ENCODE assay signal across 32 cellular contexts in genomic region chr10:97873569-97873968, GRCh38.
"Had no signal": no experiment of that assay in that cellular context is flagged by ENCODE, and none has a peak within 500 bp of the region (broad histone marks: within the 10 kb centered on the region; RNA-seq: fewer than 3 reads in every experiment).

No MANE protein-coding gene starts in this region.

- H3K4me3 ChIP-seq: adrenal gland, cardiac muscle cell, coronary artery, heart left ventricle, left lung, lower lobe of right lung, mucosa of descending colon, right lobe of liver, testis, uterus had no signal

- H3K4me1 ChIP-seq: foreskin keratinocyte, right lobe of liver, uterus had no signal

- H3K27ac Mint-ChIP-seq: activated CD4-positive, alpha-beta T cell treated with anti-CD3 and anti-CD28 coated beads for 36 hours; activated CD8-positive, alpha-beta memory T cell treated with anti-CD3 and anti-CD28 coated beads, Interleukin-2, amount 10 ng/mL, durations not matched to agents 7 days and 5 days; activated CD8-positive, alpha-beta T cell treated with anti-CD3 and anti-CD28 coated beads, Interleukin-2, amount 10 ng/mL, durations not matched to agents 7 days and 5 days; activated naive CD8-positive, alpha-beta T cell treated with anti-CD3 and anti-CD28 coated beads for 36 hours; activated T-helper 2 cell treated with anti-CD3 and anti-CD28 coated beads, Interferon-gamma antibody, Interleukin-2, Interleukin-4, amounts not matched to agents 10 μg/mL and 5 μg/mL and 100 μg/mL, durations not matched to agents 14 hours and 24 hours and 36 hours; brain; effector memory CD8-positive, alpha-beta T cell; nephron; progenitor cell of endocrine pancreas had no signal

- ATAC-seq: activated CD4-positive, alpha-beta T cell treated with anti-CD3 and anti-CD28 coated beads for 36 hours; activated CD8-positive, alpha-beta memory T cell treated with anti-CD3 and anti-CD28 coated beads, Interleukin-2, amount 10 ng/mL, durations not matched to agents 7 days and 5 days; activated CD8-positive, alpha-beta T cell treated with anti-CD3 and anti-CD28 coated beads, Interleukin-2, amount 10 ng/mL, durations not matched to agents 7 days and 5 days; effector memory CD8-positive, alpha-beta T cell; foreskin keratinocyte; left lung; lower lobe of right lung; mucosa of descending colon; right lobe of liver had no signal

- H3K27me3 Mint-ChIP-seq: activated CD4-positive, alpha-beta T cell treated with anti-CD3 and anti-CD28 coated beads for 36 hours had no signal

- H3K36me3 Mint-ChIP-seq: activated CD8-positive, alpha-beta memory T cell treated with anti-CD3 and anti-CD28 coated beads, Interleukin-2, amount 10 ng/mL, durations not matched to agents 7 days and 5 days; activated naive CD8-positive, alpha-beta T cell treated with anti-CD3 and anti-CD28 coated beads for 36 hours; brain had no signal

- H3K36me3 ChIP-seq: adrenal gland, cardiac muscle cell, heart left ventricle, left lung, lower lobe of right lung, right lobe of liver, uterus had no signal

- H3K27me3 ChIP-seq: adrenal gland, cardiac muscle cell, right lobe of liver, testis, uterus had no signal

- H3K9me3 Mint-ChIP-seq: activated naive CD8-positive, alpha-beta T cell treated with anti-CD3 and anti-CD28 coated beads for 36 hours; activated T-helper 2 cell treated with anti-CD3 and anti-CD28 coated beads, Interferon-gamma antibody, Interleukin-2, Interleukin-4, amounts not matched to agents 10 μg/mL and 5 μg/mL and 100 μg/mL, durations not matched to agents 14 hours and 24 hours and 36 hours; brain; effector memory CD8-positive, alpha-beta T cell; nephron had no signal

- DNase-seq: activated CD4-positive, alpha-beta T cell treated with anti-CD3 and anti-CD28 coated beads for 36 hours; activated CD4-positive, CD25-positive, alpha-beta regulatory T cell; activated CD8-positive, alpha-beta memory T cell treated with anti-CD3 and anti-CD28 coated beads, Interleukin-2, amount 10 ng/mL, durations not matched to agents 7 days and 5 days; activated CD8-positive, alpha-beta T cell treated with anti-CD3 and anti-CD28 coated beads, Interleukin-2, amount 10 ng/mL, durations not matched to agents 7 days and 5 days; activated naive CD4-positive, alpha-beta T cell treated with Interleukin-2 at 50 U/mL for 16 hours; activated naive CD8-positive, alpha-beta T cell treated with anti-CD3 and anti-CD28 coated beads for 36 hours; activated T-cell treated with anti-CD3 and anti-CD28 coated beads, Interleukin-2, amount 50 U/mL, for 48 hours; adrenal gland; aorta; cerebellar nuclear complex; effector memory CD8-positive, alpha-beta T cell; erythroblast; foreskin keratinocyte; heart left ventricle; kidney glomerular epithelial cell; left lung; lower lobe of right lung; mesenchymal stem cell; mucosa of descending colon; right lobe of liver; stimulated activated CD4-positive, alpha-beta T cell treated with anti-CD3 and anti-CD28 coated beads, Interleukin-15, amount 100 ng/mL, for 24 hours; stimulated activated CD4-positive, alpha-beta T cell treated with anti-CD3 and anti-CD28 coated beads, Interleukin-2, amount 100 ng/mL, for 24 hours; stimulated activated naive CD4-positive, alpha-beta T cell treated with Interleukin-2 at 50 U/mL for 16 hours; testis; trophoblast cell; uterus had no signal

- H3K27ac ChIP-seq: adrenal gland, cardiac muscle cell, foreskin keratinocyte, left lung, lower lobe of right lung, right lobe of liver, testis, uterus had no signal

- H3K4me3 Mint-ChIP-seq: activated CD4-positive, alpha-beta T cell treated with anti-CD3 and anti-CD28 coated beads for 36 hours; activated CD8-positive, alpha-beta memory T cell treated with anti-CD3 and anti-CD28 coated beads, Interleukin-2, amount 10 ng/mL, durations not matched to agents 7 days and 5 days; activated CD8-positive, alpha-beta T cell treated with anti-CD3 and anti-CD28 coated beads, Interleukin-2, amount 10 ng/mL, durations not matched to agents 7 days and 5 days; activated naive CD8-positive, alpha-beta T cell treated with anti-CD3 and anti-CD28 coated beads for 36 hours; brain; effector memory CD8-positive, alpha-beta T cell; nephron had no signal

- H3K9me3 ChIP-seq: adrenal gland, heart left ventricle, left lung, lower lobe of right lung, mucosa of descending colon, right lobe of liver, testis, uterus had no signal
